ENCODE assay signal across 21 cellular contexts in genomic region chr7:2623698-2624014, GRCh38. TPM values are rescaled to one million over a fixed set of nuclear protein-coding genes. Genes with fewer than 3 reads are reported as not detected.
DNase-seq lines count a peak whose midpoint lies in the region; ATAC-seq, FAIRE-seq and TF ChIP-seq lines count a peak whose summit lies in the region.
"Had no signal": no experiment of that assay in that cellular context is flagged by ENCODE, and none has a peak within 500 bp of the region (broad histone marks: within the 10 kb centered on the region; RNA-seq: fewer than 3 reads in every experiment).

No MANE protein-coding gene starts in this region.

- TF ChIP-seq POLR2A in Peyer's patch (IDR thresholded peaks at IDR 0.05) (no peak), H1 (IDR thresholded peaks at IDR 0.05; ENCODE audit: control extremely low read depth in 1 of 2, low read depth in 2 of 2, low read length in 2 of 2) (no peak)

- H2BK120ac ChIP-seq in H1 (replicated peaks; ENCODE audit: low read depth, low read length) (no peak overlapping the region), trophoblast cell (ENCODE audit: insufficient read depth, low read length, poor library complexity) (no peak overlapping the region)

- no peak for ATAC-seq in HG02885 (IDR thresholded peaks at IDR 0.05; ENCODE audit: poor library complexity, unreplicated experiment)

- H3K79me2 ChIP-seq in H1 (ENCODE audit: control insufficient read depth in 1 of 2, insufficient read depth in 2 of 2, low read length in 2 of 2) (no peaks in the 10 kb centered on the region), trophoblast cell (ENCODE audit: control insufficient read depth, insufficient read depth, low read length, poor library complexity) (peaks cover 4% of the 10 kb centered on the region)

- FAIRE-seq in H1 (lab: Jason Lieb, UNC), result no peak
- FAIRE-seq: GM19239 had no signal

- H3K79me1 ChIP-seq in H1 (ENCODE audit: low read depth, low read length), result no peaks in the 10 kb centered on the region
- peaks cover 9% of the 10 kb centered on the region for H3K79me1 ChIP-seq in trophoblast cell (ENCODE audit: low read length)

- CTCF ChIA-PET in H1 (lab: Charles Lee; ENCODE audit: partially characterized antibody), result interaction anchor here (1.1 to 3.6 kb wide), 4 partner anchors 13 to 37 kb away, joined by 4 to 9 read pairs (median 5); no protein-coding TSS in a partner anchor

- H2BK20ac ChIP-seq in H1 (ENCODE audit: low read length), result no peak overlapping the region

- no peaks in the 10 kb centered on the region; the same call in 1 of the 2 replicates for H3K23me2 ChIP-seq in H1 (ENCODE audit: low read depth, low read length)

- H2BK5ac ChIP-seq in H1 (ENCODE audit: low read depth, low read length) (peak overlapping the region; percentile 60; the same call in 1 of the 2 replicates), trophoblast cell (ENCODE audit: low read depth, low read length, poor library complexity) (no peak overlapping the region)

- H2BK15ac ChIP-seq in H1 (ENCODE audit: low read length), result 0 out of 2 replicates have a peak overlapping the region, but pooled peaks have one; percentile 29

- no peak overlapping the region for H3K23ac ChIP-seq in H1 (ENCODE audit: insufficient read length)
- H3K23ac ChIP-seq in trophoblast cell (ENCODE audit: low read length), result no peak overlapping the region

- TF ChIP-seq CTCF in cardiac muscle cell (IDR thresholded peaks at IDR 0.05; ENCODE audit: low read depth, low read length) (no peak), Peyer's patch (IDR thresholded peaks at IDR 0.05) (no peak), H1 (IDR thresholded peaks at IDR 0.05; ENCODE audit: control extremely low read depth in 1 of 3, insufficient read depth in 1 of 3, low read depth in 1 of 3, low read length in 3 of 3) (no peak)

- H2AK5ac ChIP-seq in H1 (ENCODE audit: low read depth, low read length) (no peak overlapping the region), trophoblast cell (ENCODE audit: low read length) (peak overlapping the region; percentile 47)

- POLR2A ChIA-PET in H1 (lab: Charles Lee; ENCODE audit: partially characterized antibody), result interaction anchor here (1.4 to 2.4 kb wide), 2 partner anchors 10 to 27 kb away, joined by 3 to 7 read pairs; no protein-coding TSS in a partner anchor

- H3K14ac ChIP-seq in H1 (ENCODE audit: insufficient read length) (no peak overlapping the region), trophoblast cell (ENCODE audit: low read length) (no peak overlapping the region)

- H3K4ac ChIP-seq in H1 (replicated peaks; ENCODE audit: insufficient read length, low read depth, low read length) (peak overlapping the region; percentile 32), trophoblast cell (ENCODE audit: low read depth, low read length) (no peak overlapping the region)

- intact Hi-C loops in cardiac septum (cut with DNase I), result no loop called here

- no peak overlapping the region for H3K56ac ChIP-seq in H1 (replicated peaks; ENCODE audit: insufficient read length, low read depth, low read length)

- H4K12ac ChIP-seq in trophoblast cell (ENCODE audit: low read depth, low read length), result no peak overlapping the region

- no peak overlapping the region for H4K5ac ChIP-seq in H1 (ENCODE audit: insufficient read length, low read depth, low read length)

- H3K18ac ChIP-seq in H1 (ENCODE audit: extremely low read depth, low read length) (no peak overlapping the region), trophoblast cell (ENCODE audit: low read length) (no peak overlapping the region)

- H3K4me2 ChIP-seq in H1 (ENCODE audit: insufficient read depth in 1 of 2, low read depth in 2 of 2, low read length in 2 of 2) (no peak overlapping the region), trophoblast cell (ENCODE audit: low read length) (no peak overlapping the region)

- H2BK12ac ChIP-seq in H1 (ENCODE audit: low read depth, low read length), result no peak overlapping the region
- H2BK12ac ChIP-seq in trophoblast cell (ENCODE audit: low read length), result no peak overlapping the region

- H3K36me3 ChIP-seq in cardiac muscle cell, result no peaks in the 10 kb centered on the region
- no peaks in the 10 kb centered on the region for H3K36me3 ChIP-seq in Peyer's patch
- H3K36me3 ChIP-seq in H1 (ENCODE audit: control insufficient read depth in 2 of 4, insufficient read depth in 4 of 4, low read length in 3 of 4), result no peaks in the 10 kb centered on the region
- H3K36me3 ChIP-seq in trophoblast cell (ENCODE audit: control insufficient read depth in 1 of 2, insufficient read depth in 2 of 2, low read length in 2 of 2), result no peaks in the 10 kb centered on the region

- TF ChIP-seq RAD21 in H1 (IDR thresholded peaks at IDR 0.05 in 1 of 2, conservative IDR thresholded peaks at IDR 0.05 in 1 of 2; ENCODE audit: low read depth in 2 of 2, low read length in 2 of 2), result no peak

- H4K20me1 ChIP-seq in H1 (replicated peaks in 1 of 2; ENCODE audit: control insufficient read depth in 1 of 2, insufficient read depth in 2 of 2, low read length in 2 of 2), result no peaks in the 10 kb centered on the region

- 93% methylated on average over 10 of the region's 10 CpGs; no CpG with 5 or more reads in 1 of the 2 experiments for WGBS in H1 (ENCODE audit: extremely low coverage in 1 of 2, insufficient coverage in 1 of 2, insufficient read length in 1 of 2, insufficient replicate concordance in 2 of 2, low coverage in 1 of 2, low lambda C conversion rate in 2 of 2, missing lambda C conversion rate in 1 of 2), 2 experiments
- no CpG with 5 or more reads among the region's 10 CpGs for WGBS in trophoblast cell (ENCODE audit: extremely low coverage, insufficient coverage, insufficient read length)

- DNase-seq in cardiac muscle cell (ENCODE audit: low read depth in 1 of 2, low spot score in 1 of 2), result no peak
- no peak for DNase-seq in cardiac septum (ENCODE audit: low spot score)
- DNase-seq in Peyer's patch, result no peak
- DNase-seq in H1 (ENCODE audit: low read depth in 1 of 2, low spot score in 2 of 2), result no peak
- DNase-seq in trophoblast cell, result no peak
- no peak for DNase-seq in SHP77 (lab: John Stamatoyannopoulos, UW)
- no peak for DNase-seq in NCI-H526 (lab: John Stamatoyannopoulos, UW)
- DNase-seq: GDM1, GOT3, Karpas-422, MV-4-11, NCI-H2081, NCI-H2171, NCI-H345, NCI-H524 treated with DMSO at 0.1 percent for 48 hours, OCI-M1, Right ventricle myocardium superior had no signal

- H3K9me3 ChIP-seq in cardiac muscle cell (ENCODE audit: low read depth) (no peaks in the 10 kb centered on the region), Peyer's patch (no peaks in the 10 kb centered on the region), H1 (ENCODE audit: insufficient read depth in 2 of 2, low read depth in 1 of 2, low read length in 1 of 2) (no peaks in the 10 kb centered on the region), trophoblast cell (ENCODE audit: insufficient read depth, low read depth, low read length) (peaks cover 3% of the 10 kb centered on the region)

- TF ChIP-seq EP300 in H1 (IDR thresholded peaks at IDR 0.05; ENCODE audit: borderline replicate concordance in 1 of 2, low read depth in 2 of 2, low read length in 2 of 2), result no peak

- H4K91ac ChIP-seq in H1 (replicated peaks; ENCODE audit: insufficient read length, low read length) (peak overlapping the region; percentile 85), trophoblast cell (ENCODE audit: low read depth, low read length) (peak overlapping the region; percentile 8)

- H4K8ac ChIP-seq in H1 (ENCODE audit: extremely low read depth, insufficient read depth, low read length) (peak overlapping the region; percentile 79), trophoblast cell (ENCODE audit: low read depth, low read length) (no peak overlapping the region)

- H3K27me3 ChIP-seq in cardiac muscle cell (no peaks in the 10 kb centered on the region), Peyer's patch (no peaks in the 10 kb centered on the region), H1 (replicated peaks in 1 of 4; ENCODE audit: control insufficient read depth in 3 of 4, extremely low read depth in 1 of 4, insufficient read depth in 3 of 4, low read length in 3 of 4) (no peaks in the 10 kb centered on the region), trophoblast cell (ENCODE audit: insufficient read depth, low read length) (no peaks in the 10 kb centered on the region)

- H3K4me3 ChIP-seq in cardiac muscle cell (no peak overlapping the region), Peyer's patch (no peak overlapping the region), H1 (ENCODE audit: extremely low read depth in 1 of 4, insufficient read depth in 2 of 4, low read depth in 3 of 4, low read length in 4 of 4) (no peak overlapping the region), trophoblast cell (ENCODE audit: low read depth, low read length) (no peak overlapping the region)

- H3K27ac ChIP-seq in cardiac muscle cell (peak overlapping the region; percentile 98), Peyer's patch (peak overlapping the region in 3 of 4 donors; percentile 64 to 94 (median 89)), H1 (ENCODE audit: low read depth, low read length) (no peak overlapping the region), trophoblast cell (ENCODE audit: low read depth, low read length) (no peak overlapping the region)
- H3K27ac ChIP-seq: 22Rv1, C4-2B had no signal

- H3K9ac ChIP-seq in H1 (replicated peaks in 1 of 4; ENCODE audit: extremely low read depth in 1 of 4, low read depth in 3 of 4, low read length in 3 of 4) (no peak overlapping the region), trophoblast cell (ENCODE audit: low read length) (no peak overlapping the region)

- H2AFZ ChIP-seq in H1 (ENCODE audit: low read length) (no peak overlapping the region), trophoblast cell (ENCODE audit: insufficient read depth, low read length, poor library complexity) (no peak overlapping the region)

- peaks cover 21% of the 10 kb centered on the region for H3K4me1 ChIP-seq in cardiac muscle cell (ENCODE audit: low read depth)
- H3K4me1 ChIP-seq in Peyer's patch, result peaks cover 0 to 50% (median 14%) of the 10 kb centered on the region in 4 donors
- peaks cover 0 to 22% (median 18%) of the 10 kb centered on the region in 4 experiments; a peak in 6 of 7 replicates for H3K4me1 ChIP-seq in H1 (replicated peaks in 1 of 4; ENCODE audit: control insufficient read depth in 3 of 4, insufficient read depth in 4 of 4, low read length in 3 of 4)
- H3K4me1 ChIP-seq in trophoblast cell (ENCODE audit: control insufficient read depth in 1 of 2, insufficient read depth in 2 of 2, low read length in 2 of 2), result peaks cover 10 to 18% of the 10 kb centered on the region in 2 experiments

RNA-seq across cellular contexts. Expression of gene TTYH3, which starts 8.1 kb away (rescaled TPM):
- total RNA-seq in cardiac muscle cell, result 61.0 and 64.6 TPM in 2 replicates
- 71.4 and 86.6 TPM in 2 replicates for polyA plus RNA-seq in cardiac muscle cell
- total RNA-seq in cardiac septum, result 17.1 TPM
- total RNA-seq in Peyer's patch, result 10 to 100 TPM; 61.8 to 99.9 (median 83.4) TPM
- 169 and 172 TPM in 2 replicates for total RNA-seq in H1 (2021; fragmentation: NEBNext Ultra II Directional; extraction: Animal tissue kit (Norgen Biotek cat#: 25700))
- 66.2 and 122 TPM in 2 replicates for polyA plus RNA-seq in H1 (2011; rRNA removed)
- 46.4 TPM for polyA plus RNA-seq in H1 (2011; cell fraction: cytosol; rRNA removed)
- polyA plus RNA-seq in H1 (2011; cell fraction: nucleus; rRNA removed), result 147 TPM
- 68.1 to 127 TPM (median 115 TPM) in 4 replicates for polyA plus RNA-seq in H1 (2012, experiment 1 of 2)
- polyA plus RNA-seq in H1 (2012, experiment 2 of 2), result 102 TPM
- 175 TPM for polyA plus RNA-seq in H1 (2013, experiment 1 of 2)
- polyA plus RNA-seq in H1 (2013, experiment 2 of 2), result 184 TPM
- polyA minus RNA-seq in H1 (2011; rRNA and poly(A)+ RNA removed), result 41.7 and 42.6 TPM in 2 replicates
- 87.8 TPM for polyA minus RNA-seq in H1 (2011; cell fraction: cytosol; rRNA and poly(A)+ RNA removed)
- polyA minus RNA-seq in H1 (2011; cell fraction: nucleus; rRNA and poly(A)+ RNA removed), result 79.3 TPM
- 117 and 118 TPM in 2 replicates for polyA plus RNA-seq in trophoblast cell (2013)

Comparison
In these comparisons a context has a peak if more than half of its experiments do, and no peak if none do; other contexts are left out.
1. H3K27ac ChIP-seq: peak in cardiac muscle cell (single experiment) and Peyer's patch (3 of 4); none in H1 (single experiment) and trophoblast cell (single experiment).